Comparison of ENCODE assay signal across 8 cellular contexts in the genomic region with DNA sequence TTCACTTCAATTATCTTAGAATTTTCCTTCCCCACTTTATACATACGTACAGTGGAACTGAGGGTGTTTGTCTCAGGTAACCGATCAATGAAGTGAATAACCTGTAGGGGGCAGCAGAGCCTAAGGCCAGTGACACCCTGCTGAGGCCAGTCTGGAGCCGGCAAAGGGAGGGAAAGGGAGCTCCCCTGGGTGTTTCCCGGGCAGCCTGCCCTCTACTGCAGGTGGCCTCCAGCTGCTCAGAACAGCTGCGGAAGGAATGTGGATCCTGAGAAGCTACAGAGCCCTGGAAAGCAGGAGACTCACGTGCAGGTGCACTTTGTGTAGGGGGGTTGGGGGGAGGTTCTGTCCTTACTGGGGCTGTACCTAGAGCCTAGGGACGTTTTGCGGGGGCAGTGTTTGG. TPM values are rescaled to one million over a fixed set of nuclear protein-coding genes. Genes with fewer than 3 reads are reported as not detected.
DNase-seq lines count a peak whose midpoint lies in the region; ATAC-seq lines count a peak whose summit lies in the region.

No MANE protein-coding gene starts in this region.

- DNase-seq in AG08396 (ENCODE audit: low spot score), result peak; percentile 91
- DNase-seq in MG63, result peak; percentile 71
- DNase-seq in SHP77 (lab: John Stamatoyannopoulos, UW), result peak; percentile 94
- peak; percentile 15 to 55 (median 38) for DNase-seq in activated naive CD4-positive, alpha-beta T cell (lab: John Stamatoyannopoulos, UW)
- peak; percentile 63 for DNase-seq in foreskin melanocyte

- no peak overlapping the region for H3K27ac ChIP-seq in stomach smooth muscle (ENCODE audit: low read length)

- H3K9me3 ChIP-seq in MG63 (peaks cover 28% of the 10 kb centered on the region), neuron (ENCODE audit: low read length) (peaks cover 7% of the 10 kb centered on the region), stomach smooth muscle (ENCODE audit: control insufficient read depth in 2 of 2, low read length in 2 of 2) (no peaks in the 10 kb centered on the region)

- no peak overlapping the region for H3K4me3 ChIP-seq in MG63
- peak overlapping the region; percentile 94 for H3K4me3 ChIP-seq in neuron (ENCODE audit: low read length)
- peak overlapping the region; percentile 87 to 92 for H3K4me3 ChIP-seq in stomach smooth muscle (ENCODE audit: low read length in 2 of 2)

- ATAC-seq in GM19395 (IDR thresholded peaks at IDR 0.05; ENCODE audit: unreplicated experiment), result peak; percentile 65

- H3K27me3 ChIP-seq in MG63, result no peaks in the 10 kb centered on the region
- H3K27me3 ChIP-seq in neuron (ENCODE audit: insufficient read depth, low read length), result no peaks in the 10 kb centered on the region
- no peaks in the 10 kb centered on the region for H3K27me3 ChIP-seq in stomach smooth muscle (ENCODE audit: control insufficient read depth in 1 of 2, insufficient read depth in 2 of 2, low read length in 2 of 2)

- H3K9ac ChIP-seq in stomach smooth muscle (ENCODE audit: low read length in 2 of 2), result no peak overlapping the region

- H2AFZ ChIP-seq in neuron (ENCODE audit: low read depth, low read length), result no peak overlapping the region

- H3K4me1 ChIP-seq in neuron (ENCODE audit: insufficient read depth, low read length), result peaks cover 14% of the 10 kb centered on the region
- peaks cover 17% of the 10 kb centered on the region for H3K4me1 ChIP-seq in stomach smooth muscle (ENCODE audit: control insufficient read depth, insufficient read depth, low read length)

- H3K36me3 ChIP-seq in MG63 (no peaks in the 10 kb centered on the region), neuron (ENCODE audit: insufficient read depth, low read length) (peaks cover 6% of the 10 kb centered on the region), stomach smooth muscle (ENCODE audit: control insufficient read depth in 2 of 2, insufficient read depth in 2 of 2, low read length in 2 of 2) (no peaks in the 10 kb centered on the region)

RNA-seq across cellular contexts. Expression of a gene that starts 0.8 kb away (rescaled TPM):
- not detected in 2 replicates for total RNA-seq in MG63 (2014; rRNA removed; shearing (Covaris generic); ENCODE audit: low replicate concordance)

RNA-seq across cellular contexts. Expression of a gene that starts 16.6 kb away (rescaled TPM):
- total RNA-seq in MG63 (2014; rRNA removed; shearing (Covaris generic); ENCODE audit: low replicate concordance), result 13.6 and 20.9 TPM in 2 replicates

RNA-seq across cellular contexts. Expression of a gene that starts 30.7 kb away (rescaled TPM):
- 5.7 and 21.8 TPM in 2 replicates for total RNA-seq in MG63 (2014; rRNA removed; shearing (Covaris generic); ENCODE audit: low replicate concordance)

RNA-seq across cellular contexts. Expression of a gene that starts 51.0 kb away (rescaled TPM):
- total RNA-seq in MG63 (2014; rRNA removed; shearing (Covaris generic); ENCODE audit: low replicate concordance), result 0.40 and 0.64 TPM in 2 replicates

RNA-seq across cellular contexts. Expression of a gene that starts 58.7 kb away (rescaled TPM):
- total RNA-seq in MG63 (2014; rRNA removed; shearing (Covaris generic); ENCODE audit: low replicate concordance), result 10.1 and 14.8 TPM in 2 replicates

Comparison
In these comparisons a context has a peak if more than half of its experiments do, and no peak if none do; other contexts are left out.
1. DNase-seq: peak in every context shown above with its lines; median percentile 94 in SHP77; 91 in AG08396; 71 in MG63; 63 in foreskin melanocyte; 38 in activated naive CD4-positive, alpha-beta T cell.